Comparison of ENCODE assay signal across 10 cellular contexts in the genomic region with DNA sequence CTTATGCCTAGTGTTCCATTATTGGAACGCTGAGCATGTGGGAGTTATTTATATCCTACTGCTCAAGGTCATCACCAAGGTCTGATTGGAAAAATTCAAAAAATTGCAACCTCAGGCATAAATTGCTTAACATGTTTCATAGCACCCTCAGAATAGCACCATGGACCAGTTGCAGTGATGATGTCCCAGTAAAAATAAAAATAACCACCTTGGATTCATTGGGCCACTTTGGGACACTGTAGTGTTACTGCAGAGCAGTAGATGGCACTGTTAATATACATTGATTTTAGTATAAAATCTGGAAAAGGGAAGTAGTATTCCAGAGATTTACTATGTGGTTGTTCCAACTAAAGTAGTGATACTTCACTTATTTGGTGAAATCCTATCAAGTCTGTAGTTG. TPM values are rescaled to one million over a fixed set of nuclear protein-coding genes. Genes with fewer than 3 reads are reported as not detected.
DNase-seq lines count a peak whose midpoint lies in the region; ATAC-seq and TF ChIP-seq lines count a peak whose summit lies in the region.
"Had no signal": no experiment of that assay in that cellular context is flagged by ENCODE, and none has a peak within 500 bp of the region (broad histone marks: within the 10 kb centered on the region; RNA-seq: fewer than 3 reads in every experiment).

No MANE protein-coding gene starts in this region.

- no peaks in the 10 kb centered on the region for H3K27me3 ChIP-seq in Peyer's patch

- H3K9me3 ChIP-seq in Peyer's patch, result no peaks in the 10 kb centered on the region

- no peak overlapping the region for H3K4me3 ChIP-seq in Peyer's patch

- no peak for DNase-seq in AG09319 (ENCODE audit: extremely low read depth, low read depth)
- DNase-seq in HFFc6, result no peak
- DNase-seq in Peyer's patch, result no peak
- DNase-seq in iPS-NIHi7 (ENCODE audit: extremely low spot score), result peak; percentile 15
- DNase-seq in GM13977 (ENCODE audit: low spot score), result no peak
- no peak for DNase-seq in COLO829 (ENCODE audit: low spot score)
- DNase-seq in natural killer cell treated with Interleukin-12 subunit alpha and Interleukin-12 subunit beta and Interleukin-15 and Interleukin-18, amount 100 ng/mL, for 72 hours (ENCODE audit: low spot score), result no peak
- DNase-seq: activated CD8-positive, alpha-beta memory T cell treated with anti-CD3 and anti-CD28 coated beads, Interleukin-2, amount 10 ng/mL, durations not matched to agents 7 days and 5 days; GOT3 had no signal

- in situ Hi-C loops in GM13977 (cut with MboI; ENCODE audit: low pct_unique_long_range_greater_than_20kb, low sequenced_read_pairs, unreplicated experiment), result no loop called here

- no peak overlapping the region for H3K27ac ChIP-seq in Peyer's patch

- H3K4me3 Mint-ChIP-seq in HFFc6, result no peak overlapping the region
- H3K4me3 Mint-ChIP-seq in natural killer cell treated with Interleukin-12 subunit alpha and Interleukin-12 subunit beta and Interleukin-15 and Interleukin-18, amount 100 ng/mL, for 72 hours, result no peak overlapping the region
- H3K4me3 Mint-ChIP-seq: activated CD8-positive, alpha-beta memory T cell treated with anti-CD3 and anti-CD28 coated beads, Interleukin-2, amount 10 ng/mL, durations not matched to agents 7 days and 5 days had no signal

- no peaks in the 10 kb centered on the region for H3K36me3 ChIP-seq in Peyer's patch

- H3K4me1 ChIP-seq in Peyer's patch, result no peaks in the 10 kb centered on the region

- no peaks in the 10 kb centered on the region for H3K36me3 Mint-ChIP-seq in HFFc6 (ENCODE audit: low read depth)
- H3K36me3 Mint-ChIP-seq in natural killer cell treated with Interleukin-12 subunit alpha and Interleukin-12 subunit beta and Interleukin-15 and Interleukin-18, amount 100 ng/mL, for 72 hours, result no peaks in the 10 kb centered on the region
- H3K36me3 Mint-ChIP-seq: activated CD8-positive, alpha-beta memory T cell treated with anti-CD3 and anti-CD28 coated beads, Interleukin-2, amount 10 ng/mL, durations not matched to agents 7 days and 5 days had no signal

- no peak for ATAC-seq in natural killer cell treated with Interleukin-12 subunit alpha and Interleukin-12 subunit beta and Interleukin-15 and Interleukin-18, amount 100 ng/mL, for 72 hours
- ATAC-seq in GM18870 (IDR thresholded peaks at IDR 0.05; ENCODE audit: unreplicated experiment), result no peak
- ATAC-seq: activated CD8-positive, alpha-beta memory T cell treated with anti-CD3 and anti-CD28 coated beads, Interleukin-2, amount 10 ng/mL, durations not matched to agents 7 days and 5 days had no signal

- no peaks in the 10 kb centered on the region for H3K27me3 Mint-ChIP-seq in HFFc6 (ENCODE audit: insufficient read depth)
- peaks cover 0 to 9% of the 10 kb centered on the region in 2 donors for H3K27me3 Mint-ChIP-seq in natural killer cell treated with Interleukin-12 subunit alpha and Interleukin-12 subunit beta and Interleukin-15 and Interleukin-18, amount 100 ng/mL, for 72 hours

- no peaks in the 10 kb centered on the region for H3K4me1 Mint-ChIP-seq in HFFc6 (ENCODE audit: low read depth)
- no peaks in the 10 kb centered on the region for H3K4me1 Mint-ChIP-seq in natural killer cell treated with Interleukin-12 subunit alpha and Interleukin-12 subunit beta and Interleukin-15 and Interleukin-18, amount 100 ng/mL, for 72 hours (ENCODE audit: low read depth in 2 of 2)
- H3K4me1 Mint-ChIP-seq: activated CD8-positive, alpha-beta memory T cell treated with anti-CD3 and anti-CD28 coated beads, Interleukin-2, amount 10 ng/mL, durations not matched to agents 7 days and 5 days had no signal

- TF ChIP-seq POLR2A in Peyer's patch (IDR thresholded peaks at IDR 0.05), result no peak

- TF ChIP-seq CTCF in AG09319 (IDR thresholded peaks at IDR 0.05; ENCODE audit: low read depth, low read length), result peak; percentile 37
- peak; percentile 56; the same call in 1 of the 2 replicates for TF ChIP-seq CTCF in HFFc6 (IDR thresholded peaks at IDR 0.05)
- TF ChIP-seq CTCF in Peyer's patch (IDR thresholded peaks at IDR 0.05), result peak in 4 of 6 experiments; percentile 18 to 61 (median 50)
- TF ChIP-seq CTCF in GM13977 (IDR thresholded peaks at IDR 0.05; ENCODE audit: extremely low read depth, insufficient read depth, missing control alignments), result no peak

- no peaks in the 10 kb centered on the region for H3K9me3 Mint-ChIP-seq in HFFc6
- peaks cover 4% of the 10 kb centered on the region for H3K9me3 Mint-ChIP-seq in natural killer cell treated with Interleukin-12 subunit alpha and Interleukin-12 subunit beta and Interleukin-15 and Interleukin-18, amount 100 ng/mL, for 72 hours

- H3K27ac Mint-ChIP-seq in HFFc6, result no peak overlapping the region
- no peak overlapping the region for H3K27ac Mint-ChIP-seq in natural killer cell treated with Interleukin-12 subunit alpha and Interleukin-12 subunit beta and Interleukin-15 and Interleukin-18, amount 100 ng/mL, for 72 hours
- H3K27ac Mint-ChIP-seq: activated CD8-positive, alpha-beta memory T cell treated with anti-CD3 and anti-CD28 coated beads, Interleukin-2, amount 10 ng/mL, durations not matched to agents 7 days and 5 days had no signal

RNA-seq across cellular contexts. Expression of gene PTCSC3, which starts 31.0 kb away (rescaled TPM):
- not detected for total RNA-seq in HFFc6 (2021; fragmentation: NEBNext Ultra II Directional; extraction: Animal tissue kit (Norgen Biotek cat#: 25700))
- not detected for total RNA-seq in Peyer's patch
- total RNA-seq in natural killer cell treated with Interleukin-12 subunit alpha and Interleukin-12 subunit beta and Interleukin-15 and Interleukin-18, amount 100 ng/mL, for 72 hours, result not detected
- total RNA-seq: activated CD8-positive, alpha-beta memory T cell treated with anti-CD3 and anti-CD28 coated beads, Interleukin-2, amount 10 ng/mL, durations not matched to agents 7 days and 5 days had no signal
